Comparison of ENCODE assay signal across 8 cellular contexts in genomic region chr6:147204060-147204785, GRCh38. TPM values are rescaled to one million over a fixed set of nuclear protein-coding genes. Genes with fewer than 3 reads are reported as not detected.
DNase-seq lines count a peak whose midpoint lies in the region; ATAC-seq and TF ChIP-seq lines count a peak whose summit lies in the region.

STXBP5 (plus strand) TSS chr6:147204417; CDS start chr6:147204533, 116 bp downstream.

- peak within 1 kb of the TSS; percentile 98 for H3K27ac Mint-ChIP-seq in activated naive CD4-positive, alpha-beta T cell treated with anti-CD3 and anti-CD28 coated beads, Interleukin-2, amount 10 ng/mL, durations not matched to agents 7 days and 5 days

- H3K4me1 Mint-ChIP-seq in activated naive CD4-positive, alpha-beta T cell treated with anti-CD3 and anti-CD28 coated beads, Interleukin-2, amount 10 ng/mL, durations not matched to agents 7 days and 5 days: peaks cover 40% of the 10 kb centered on the region

- TF ChIP-seq CTCF in RWPE2 (IDR thresholded peaks at IDR 0.05; ENCODE audit: poor library complexity, severe bottlenecking) (no peak), upper lobe of right lung (IDR thresholded peaks at IDR 0.05) (no peak)

- no peaks in the 10 kb centered on the region for H3K36me3 Mint-ChIP-seq in activated naive CD4-positive, alpha-beta T cell treated with anti-CD3 and anti-CD28 coated beads, Interleukin-2, amount 10 ng/mL, durations not matched to agents 7 days and 5 days

- ATAC-seq in GM19043 (IDR thresholded peaks at IDR 0.05; ENCODE audit: low read depth, unreplicated experiment) (peak; percentile 18), HG03354 (IDR thresholded peaks at IDR 0.05; ENCODE audit: poor library complexity, severe bottlenecking, unreplicated experiment) (peak; percentile 30), RWPE2 (ENCODE audit: low read depth) (peak; percentile 36; the same call in 2 of the 3 replicates), upper lobe of right lung (peak; percentile 38)

- peak within 1 kb of the TSS; percentile 86 for H3K4me3 Mint-ChIP-seq in activated naive CD4-positive, alpha-beta T cell treated with anti-CD3 and anti-CD28 coated beads, Interleukin-2, amount 10 ng/mL, durations not matched to agents 7 days and 5 days

- H3K4me3 ChIP-seq in RWPE2 (ENCODE audit: severe bottlenecking) (peak within 1 kb of the TSS; percentile 59), upper lobe of right lung (peak within 1 kb of the TSS; percentile 82)

- H3K9me3 ChIP-seq in RWPE2 (ENCODE audit: severe bottlenecking) (no peaks in the 10 kb centered on the region), upper lobe of right lung (no peaks in the 10 kb centered on the region)

- no peaks in the 10 kb centered on the region for H3K27me3 Mint-ChIP-seq in activated naive CD4-positive, alpha-beta T cell treated with anti-CD3 and anti-CD28 coated beads, Interleukin-2, amount 10 ng/mL, durations not matched to agents 7 days and 5 days

- DNase-seq in C1 segment of cervical spinal cord (lab: John Stamatoyannopoulos, UW) (peak in 13 of 14 donors; percentile 8 to 69 (median 45)), RWPE2 (ENCODE audit: low spot score) (peak; percentile 52), glomerular endothelial cell (ENCODE audit: extremely low read depth, low read depth, low spot score) (no peak), occipital lobe (lab: John Stamatoyannopoulos, UW) (peak; percentile 31), upper lobe of right lung (peak; percentile 83)
- DNase-seq in activated naive CD4-positive, alpha-beta T cell treated with anti-CD3 and anti-CD28 coated beads, Interleukin-2, amount 10 ng/mL, durations not matched to agents 7 days and 5 days: peak; percentile 57

- intact Hi-C loops in upper lobe of right lung (cut with DNase I): no loop called here

- H3K36me3 ChIP-seq in RWPE2 (ENCODE audit: low read depth): peaks cover 14% of the 10 kb centered on the region
- H3K36me3 ChIP-seq in upper lobe of right lung: no peaks in the 10 kb centered on the region

- H3K4me1 ChIP-seq in RWPE2 (ENCODE audit: insufficient read depth, poor library complexity, severe bottlenecking) (peaks cover 33% of the 10 kb centered on the region), upper lobe of right lung (peaks cover 10% of the 10 kb centered on the region)

- CTCF ChIA-PET in activated naive CD4-positive, alpha-beta T cell treated with anti-CD3 and anti-CD28 coated beads, Interleukin-2, amount 10 ng/mL, durations not matched to agents 7 days and 5 days (lab: Charles Lee): no interaction called here

- H3K27me3 ChIP-seq in RWPE2 (ENCODE audit: insufficient read depth, poor library complexity, severe bottlenecking): no peaks in the 10 kb centered on the region
- no peaks in the 10 kb centered on the region for H3K27me3 ChIP-seq in upper lobe of right lung

- H3K27ac ChIP-seq in RWPE2 (ENCODE audit: poor library complexity, severe bottlenecking): peak within 1 kb of the TSS; percentile 83
- H3K27ac ChIP-seq in upper lobe of right lung: peak within 1 kb of the TSS; percentile 94

- H3K9me3 Mint-ChIP-seq in activated naive CD4-positive, alpha-beta T cell treated with anti-CD3 and anti-CD28 coated beads, Interleukin-2, amount 10 ng/mL, durations not matched to agents 7 days and 5 days: no peaks in the 10 kb centered on the region

RNA-seq across cellular contexts. Expression of gene STXBP5, which starts in this region (rescaled TPM):
- total RNA-seq in glomerular endothelial cell: 27.9 and 38.3 TPM in 2 replicates
- total RNA-seq in occipital lobe: 163 TPM
- total RNA-seq in upper lobe of right lung: 22.1 TPM
